In genomic region chr5:179914032-179914755, GRCh38 we compare ENCODE assay signal across 8 cellular contexts. TPM values are rescaled to one million over a fixed set of nuclear protein-coding genes. Genes with fewer than 3 reads are reported as not detected.
DNase-seq lines count a peak whose midpoint lies in the region; ATAC-seq and TF ChIP-seq lines count a peak whose summit lies in the region.

No MANE protein-coding gene starts in this region.

- H2BK15ac ChIP-seq in mesenchymal stem cell (ENCODE audit: low read depth, poor library complexity, severe bottlenecking): no peak overlapping the region

- 70% methylated on average over 8 of the region's 8 CpGs for WGBS in mesenchymal stem cell

- no peak for TF ChIP-seq CTCF in HL-60 (IDR thresholded peaks at IDR 0.05; ENCODE audit: insufficient read depth, low read length)

- no peak overlapping the region for H3K14ac ChIP-seq in mesenchymal stem cell (ENCODE audit: low read length in 2 of 2)

- H4K91ac ChIP-seq in mesenchymal stem cell (ENCODE audit: low read length): no peak overlapping the region

- no peak overlapping the region for H3K4me2 ChIP-seq in mesenchymal stem cell (ENCODE audit: low read length, poor library complexity, severe bottlenecking)

- H3K23ac ChIP-seq in mesenchymal stem cell (ENCODE audit: low read length in 2 of 2): peak overlapping the region in 1 of 2 experiments; percentile 10

- H3K27ac ChIP-seq in HL-60 (replicated peaks) (no peak overlapping the region), mesenchymal stem cell (ENCODE audit: low read length, poor library complexity, severe bottlenecking) (no peak overlapping the region)

- no peak overlapping the region for H2AK5ac ChIP-seq in mesenchymal stem cell (ENCODE audit: low read length, severe bottlenecking)

- H2BK12ac ChIP-seq in mesenchymal stem cell (ENCODE audit: low read length in 2 of 2): no peak overlapping the region

- H4K8ac ChIP-seq in mesenchymal stem cell (ENCODE audit: low read length): no peak overlapping the region

- H3K9me3 ChIP-seq in mesenchymal stem cell (ENCODE audit: control insufficient read depth, low read length): no peaks in the 10 kb centered on the region

- H2BK5ac ChIP-seq in mesenchymal stem cell (ENCODE audit: low read depth, low read length, poor library complexity, severe bottlenecking): no peak overlapping the region

- H3K4me1 ChIP-seq in mesenchymal stem cell (ENCODE audit: control insufficient read depth, insufficient read depth, low read depth, low read length): peaks cover 9% of the 10 kb centered on the region

- in situ Hi-C loops in ACHN (cut with HindIII; ENCODE audit: low pct_ligation_motif_present, low pct_unique_long_range_greater_than_20kb, low sequenced_read_pairs): no loop called here

- DNase-seq in CD1c-positive myeloid dendritic cell (ENCODE audit: extremely low spot score) (peak; percentile 92), HL-60 (ENCODE audit: low read depth in 1 of 2, low spot score in 1 of 2) (peak; percentile 58 to 77), astrocyte of the hippocampus (ENCODE audit: low read depth, low spot score) (peak; percentile 45), mesenchymal stem cell (peak; percentile 42), ACHN (no peak), anterior cingulate cortex (lab: John Stamatoyannopoulos, UW) (no peak), NCI-H146 (lab: John Stamatoyannopoulos, UW) (no peak)

- H2AFZ ChIP-seq in mesenchymal stem cell (ENCODE audit: low read depth, low read length): peak overlapping the region; percentile 48

- no peak overlapping the region for H3K18ac ChIP-seq in mesenchymal stem cell (ENCODE audit: low read depth in 1 of 2, low read length in 2 of 2)

- no peak for ATAC-seq in GM19395 (IDR thresholded peaks at IDR 0.05; ENCODE audit: unreplicated experiment)

- no peak overlapping the region for H3K4ac ChIP-seq in mesenchymal stem cell (ENCODE audit: low read depth in 1 of 2, low read length in 2 of 2)

- H3K9ac ChIP-seq in mesenchymal stem cell (ENCODE audit: low read length): no peak overlapping the region

- H2BK120ac ChIP-seq in mesenchymal stem cell (ENCODE audit: low read depth, low read length): no peak overlapping the region

- H3K27me3 ChIP-seq in HL-60 (ENCODE audit: insufficient read depth, poor library complexity, severe bottlenecking) (no peaks in the 10 kb centered on the region), mesenchymal stem cell (ENCODE audit: control insufficient read depth in 1 of 2, insufficient read depth in 1 of 2, low read length in 2 of 2) (no peaks in the 10 kb centered on the region)

- no peaks in the 10 kb centered on the region for H3K79me1 ChIP-seq in mesenchymal stem cell (replicated peaks; ENCODE audit: low read length, poor library complexity, severe bottlenecking)

- H3K4me3 ChIP-seq in HL-60 (replicated peaks; ENCODE audit: insufficient read depth, low read length) (no peak overlapping the region), mesenchymal stem cell (ENCODE audit: insufficient read depth in 1 of 2, low read depth in 1 of 2, low read length in 2 of 2) (no peak overlapping the region)

- no peaks in the 10 kb centered on the region for H3K36me3 ChIP-seq in mesenchymal stem cell (ENCODE audit: control insufficient read depth in 1 of 2, insufficient read depth in 2 of 2, low read depth in 1 of 2, low read length in 2 of 2)

RNA-seq across cellular contexts. Expression of gene TBC1D9B, which starts 6.5 kb away (rescaled TPM):
- 55.6 TPM for polyA plus RNA-seq in mesenchymal stem cell (2013, experiment 1 of 2)
- polyA plus RNA-seq in mesenchymal stem cell (2013, experiment 2 of 2): 54.3 TPM

RNA-seq across cellular contexts. Expression of gene MRNIP, which starts 55.6 kb away (rescaled TPM):
- 9.7 TPM for polyA plus RNA-seq in mesenchymal stem cell (2013, experiment 1 of 2)
- 10.7 TPM for polyA plus RNA-seq in mesenchymal stem cell (2013, experiment 2 of 2)

Comparison
In these comparisons a context has a peak if more than half of its experiments do, and no peak if none do; other contexts are left out.
1. DNase-seq: peak in CD1c-positive myeloid dendritic cell (single experiment), HL-60 (2 of 2), astrocyte of the hippocampus (single experiment) and mesenchymal stem cell (single experiment); none in ACHN (single experiment), anterior cingulate cortex (0 of 58) and NCI-H146 (single experiment).